In genomic region chr20:699342-699741, GRCh38 we compare ENCODE assay signal across 21 cellular contexts. TPM values are rescaled to one million over a fixed set of nuclear protein-coding genes. Genes with fewer than 3 reads are reported as not detected.
A peak's percentile ranks its signal among the peaks of the same experiment; 100 is the strongest.
DNase-seq lines count a peak whose midpoint lies in the region; ATAC-seq and TF ChIP-seq lines count a peak whose summit lies in the region.
"Had no signal": no experiment of that assay in that cellular context is flagged by ENCODE, and none has a peak within 500 bp of the region (broad histone marks: within the 10 kb centered on the region; RNA-seq: fewer than 3 reads in every experiment).

No MANE protein-coding gene starts in this region.

- no peaks in the 10 kb centered on the region for H3K4me1 Mint-ChIP-seq in endothelial cell (ENCODE audit: unreplicated experiment)
- H3K4me1 Mint-ChIP-seq: CD4-positive, CD25-positive, alpha-beta regulatory T cell had no signal

- no peaks in the 10 kb centered on the region for H3K27me3 ChIP-seq in BLaER1 treated with 17β-estradiol and CSF1 and Interleukin-3, amounts not matched to agents 10 nM and 100 nM
- no peaks in the 10 kb centered on the region for H3K27me3 ChIP-seq in Loucy (ENCODE audit: insufficient read depth, low read length, poor library complexity, severe bottlenecking)
- no peaks in the 10 kb centered on the region for H3K27me3 ChIP-seq in right atrium auricular region
- peaks cover 0 to 2% (median 0%) of the 10 kb centered on the region in 3 donors for H3K27me3 ChIP-seq in psoas muscle (ENCODE audit: insufficient read depth in 3 of 3, low read length in 2 of 3)

- ATAC-seq in psoas muscle: no peak
- no peak for ATAC-seq in HG02938 (IDR thresholded peaks at IDR 0.05; ENCODE audit: unreplicated experiment)
- ATAC-seq: HCT116 had no signal

- peaks cover 3% of the 10 kb centered on the region for H3K27me3 Mint-ChIP-seq in endothelial cell (ENCODE audit: unreplicated experiment)
- H3K27me3 Mint-ChIP-seq: CD4-positive, CD25-positive, alpha-beta regulatory T cell had no signal

- H4K20me1 ChIP-seq in BLaER1 treated with 17β-estradiol and CSF1 and Interleukin-3, amounts not matched to agents 10 nM and 100 nM: no peaks in the 10 kb centered on the region
- no peaks in the 10 kb centered on the region for H4K20me1 ChIP-seq in Loucy (ENCODE audit: insufficient read depth, low read length, poor library complexity, severe bottlenecking)

- H3F3A ChIP-seq in Loucy (ENCODE audit: low read depth): no peaks in the 10 kb centered on the region

- DNase-seq in right atrium auricular region (ENCODE audit: low spot score) (no peak), psoas muscle (no peak), endothelial cell (ENCODE audit: low spot score) (no peak), HK-2 (ENCODE audit: unreplicated experiment) (no peak)
- DNase-seq: ACHN; CD4-positive, CD25-positive, alpha-beta regulatory T cell; COR-L47; DMS 273 treated with DMSO at 0.1 percent for 48 hours; KBM-7; NCI-H1417; NCI-H187; NCI-H2107; NCI-H510A; NCI-H748 treated with DMSO at 0.1 percent for 48 hours; SHP77 had no signal

- no peaks in the 10 kb centered on the region for H3K36me3 Mint-ChIP-seq in endothelial cell (ENCODE audit: low read depth, unreplicated experiment)
- H3K36me3 Mint-ChIP-seq: CD4-positive, CD25-positive, alpha-beta regulatory T cell had no signal

- no peaks in the 10 kb centered on the region for H3K36me3 ChIP-seq in BLaER1 treated with 17β-estradiol and CSF1 and Interleukin-3, amounts not matched to agents 10 nM and 100 nM
- no peaks in the 10 kb centered on the region for H3K36me3 ChIP-seq in Loucy (ENCODE audit: insufficient read depth, low read length)
- H3K36me3 ChIP-seq in right atrium auricular region: no peaks in the 10 kb centered on the region
- H3K36me3 ChIP-seq in psoas muscle (ENCODE audit: insufficient read depth in 1 of 2, low read depth in 1 of 2): no peaks in the 10 kb centered on the region

- H3K9me3 Mint-ChIP-seq in endothelial cell (ENCODE audit: unreplicated experiment): no peaks in the 10 kb centered on the region
- H3K9me3 Mint-ChIP-seq: CD4-positive, CD25-positive, alpha-beta regulatory T cell had no signal

- no peak overlapping the region for H3K4me3 Mint-ChIP-seq in endothelial cell (ENCODE audit: unreplicated experiment)
- H3K4me3 Mint-ChIP-seq: CD4-positive, CD25-positive, alpha-beta regulatory T cell had no signal

- TF ChIP-seq CTCF in Loucy (conservative IDR thresholded peaks at IDR 0.05; ENCODE audit: low read length) (no peak), right atrium auricular region (IDR thresholded peaks at IDR 0.05) (no peak), psoas muscle (IDR thresholded peaks at IDR 0.05) (no peak), endothelial cell (IDR thresholded peaks at IDR 0.05; ENCODE audit: unreplicated experiment) (no peak)

- no peak overlapping the region for H3K27ac Mint-ChIP-seq in endothelial cell (ENCODE audit: unreplicated experiment)
- H3K27ac Mint-ChIP-seq: CD4-positive, CD25-positive, alpha-beta regulatory T cell had no signal

- H3K4me2 ChIP-seq in BLaER1 treated with 17β-estradiol and CSF1 and Interleukin-3, amounts not matched to agents 10 nM and 100 nM: peak overlapping the region; percentile 19 to 83 (median 61); a peak in 20 of 22 replicates
- peak overlapping the region; percentile 46 for H3K4me2 ChIP-seq in Loucy (ENCODE audit: low read depth, low read length, poor library complexity, severe bottlenecking)

- no peaks in the 10 kb centered on the region for H3K9me3 ChIP-seq in BLaER1 treated with 17β-estradiol and CSF1 and Interleukin-3, amounts not matched to agents 10 nM and 100 nM (replicated peaks in 1 of 11)
- H3K9me3 ChIP-seq in Loucy (ENCODE audit: insufficient read depth, low read depth, low read length) (no peaks in the 10 kb centered on the region), right atrium auricular region (no peaks in the 10 kb centered on the region), psoas muscle (no peaks in the 10 kb centered on the region)

- H3K4me3 ChIP-seq in BLaER1 treated with 17β-estradiol and CSF1 and Interleukin-3, amounts not matched to agents 10 nM and 100 nM: no peak overlapping the region
- H3K4me3 ChIP-seq in Loucy (ENCODE audit: low read length, poor library complexity, severe bottlenecking): no peak overlapping the region
- H3K4me3 ChIP-seq in right atrium auricular region: no peak overlapping the region
- no peak overlapping the region for H3K4me3 ChIP-seq in psoas muscle
- H3K4me3 ChIP-seq: SK-N-MC had no signal

- no peaks in the 10 kb centered on the region for H3K79me2 ChIP-seq in Loucy (ENCODE audit: insufficient read depth, low read length)

- peaks cover 9 to 29% (median 18%) of the 10 kb centered on the region in 10 experiments; a peak in 18 of 20 replicates for H3K4me1 ChIP-seq in BLaER1 treated with 17β-estradiol and CSF1 and Interleukin-3, amounts not matched to agents 10 nM and 100 nM
- peaks cover 10% of the 10 kb centered on the region for H3K4me1 ChIP-seq in Loucy (ENCODE audit: insufficient read depth, low read length, poor library complexity, severe bottlenecking)
- peaks cover 0 to 9% of the 10 kb centered on the region in 2 donors for H3K4me1 ChIP-seq in right atrium auricular region
- peaks cover 3% of the 10 kb centered on the region for H3K4me1 ChIP-seq in psoas muscle

- H3K27ac ChIP-seq in BLaER1 treated with 17β-estradiol and CSF1 and Interleukin-3, amounts not matched to agents 10 nM and 100 nM: no peak overlapping the region
- H3K27ac ChIP-seq in right atrium auricular region (peak overlapping the region; percentile 61 to 64), psoas muscle (peak overlapping the region; percentile 21)
- H3K27ac ChIP-seq: SK-N-MC had no signal

- no peak overlapping the region for H2AFZ ChIP-seq in Loucy (ENCODE audit: low read length)

- 49 to 62% (median 54%) methylated on average over 6 of the region's 6 CpGs for WGBS in psoas muscle, 3 donors

- peak overlapping the region in 4 of 11 experiments; percentile 13 to 38 (median 20); a peak in 3 of 22 replicates for H3K9ac ChIP-seq in BLaER1 treated with 17β-estradiol and CSF1 and Interleukin-3, amounts not matched to agents 10 nM and 100 nM
- peak overlapping the region; percentile 34 for H3K9ac ChIP-seq in Loucy (ENCODE audit: low read depth, low read length, poor library complexity, severe bottlenecking)

- intact Hi-C loops in psoas muscle (cut with DNase I): no loop called here

- no peaks in the 10 kb centered on the region for H3K9me2 ChIP-seq in Loucy (replicated peaks; ENCODE audit: low read depth, low read length)

RNA-seq across cellular contexts. Expression of gene SCRT2, which starts 23.7 kb away (rescaled TPM):
- not detected for total RNA-seq in right atrium auricular region
- total RNA-seq in psoas muscle: not detected
- polyA plus RNA-seq in psoas muscle: not detected
- total RNA-seq in endothelial cell (ENCODE audit: unreplicated experiment): not detected
- total RNA-seq: CD4-positive, CD25-positive, alpha-beta regulatory T cell; OCI-LY7 had no signal
- polyA plus RNA-seq: CD4-positive, CD25-positive, alpha-beta regulatory T cell had no signal

RNA-seq across cellular contexts. Expression of gene SRXN1, which starts 46.3 kb away (rescaled TPM):
- total RNA-seq in right atrium auricular region (10 to 100 TPM; 41.8 to 65.4 TPM), psoas muscle (100 to 1,000 TPM in 1 of 4 donors, 10 to 100 TPM in 3; 30.7 to 150 (median 57.0) TPM), endothelial cell (ENCODE audit: unreplicated experiment) (4.1 TPM)
- polyA plus RNA-seq in psoas muscle: 100 to 1,000 TPM in 2 of 3 donors, 10 to 100 TPM in 1; 37.9 to 172 (median 123) TPM

Comparison
In these comparisons a context has a peak if more than half of its experiments do, and no peak if none do; other contexts are left out.
1. H3K27ac ChIP-seq: peak in right atrium auricular region (2 of 2) and psoas muscle (single experiment); none in BLaER1 treated with 17β-estradiol and CSF1 and Interleukin-3, amounts not matched to agents 10 nM and 100 nM (0 of 11).